Comparison of ENCODE assay signal across 7 cellular contexts in genomic region chr16:54965464-54965863, GRCh38. TPM values are rescaled to one million over a fixed set of nuclear protein-coding genes. Genes with fewer than 3 reads are reported as not detected.
"Had no signal": no experiment of that assay in that cellular context is flagged by ENCODE, and none has a peak within 500 bp of the region (broad histone marks: within the 10 kb centered on the region; RNA-seq: fewer than 3 reads in every experiment).

No MANE protein-coding gene starts in this region.

- H3K27me3 Mint-ChIP-seq: IgD-negative memory B cell had no signal

- ATAC-seq: K562 had no signal

- H3K4me3 ChIP-seq: K562 had no signal

- H3K27ac ChIP-seq: HL-60, KMS-11 had no signal

- H3K27ac Mint-ChIP-seq: IgD-negative memory B cell had no signal

- FAIRE-seq: HTR-8/SVneo, K562 had no signal

- H3K9ac ChIP-seq: KMS-11 had no signal

- DNase-seq: KBM-7, KG1 had no signal

- H3K4me3 Mint-ChIP-seq: IgD-negative memory B cell had no signal

- H3K4me2 ChIP-seq: KMS-11 had no signal

- H3K4me1 Mint-ChIP-seq: IgD-negative memory B cell had no signal

RNA-seq across cellular contexts. Expression of gene IRX5, which starts 34.8 kb away (rescaled TPM):
- polyA plus RNA-seq: IgD-negative memory B cell had no signal
